ENCODE assay signal across 8 cellular contexts in the genomic region with DNA sequence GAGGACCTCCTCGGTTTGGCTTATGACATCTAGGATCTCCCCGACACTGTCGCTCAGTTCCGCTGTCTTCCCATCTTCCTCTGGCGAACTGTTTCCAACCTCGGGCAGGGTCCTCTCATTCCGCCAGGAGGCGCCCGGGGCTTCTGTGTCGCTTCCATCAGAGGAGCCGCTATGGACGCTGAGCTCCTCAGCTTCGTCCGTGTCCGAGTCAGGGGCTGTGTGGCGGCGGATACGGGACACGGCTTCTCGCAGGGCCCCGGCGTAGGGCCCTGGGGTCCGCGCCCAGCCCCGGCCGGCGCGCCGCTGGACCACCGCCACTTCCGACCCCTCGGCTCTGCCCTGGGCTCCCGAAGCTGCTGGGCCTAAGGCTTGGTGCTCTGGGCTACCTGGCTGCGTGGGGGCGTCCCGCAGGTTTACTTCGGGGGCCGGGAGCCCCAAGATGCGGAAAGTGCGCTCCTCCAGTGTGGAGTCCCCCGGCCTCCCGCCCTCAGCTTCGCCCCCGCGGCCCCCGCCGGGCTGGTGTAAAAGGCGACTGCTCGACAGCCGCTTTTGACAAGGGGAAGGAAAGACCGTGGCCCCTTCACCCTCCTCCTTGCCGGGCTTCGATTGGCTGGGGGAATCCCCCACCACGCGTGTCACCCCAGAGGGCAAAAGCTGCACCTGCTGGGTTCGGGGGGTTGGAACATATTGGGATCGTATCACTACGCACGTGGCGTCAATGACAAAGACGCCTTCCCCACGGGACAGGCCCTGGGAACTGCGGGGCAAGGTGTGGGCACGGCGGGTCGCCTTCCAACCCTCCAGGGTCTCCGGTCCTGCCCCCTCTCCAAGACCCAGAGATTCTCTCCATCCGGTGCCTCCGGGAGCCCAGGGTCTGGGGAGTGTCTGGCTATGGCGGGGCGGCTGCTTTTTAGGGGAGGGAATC. TPM values are rescaled to one million over a fixed set of nuclear protein-coding genes. Genes with fewer than 3 reads are reported as not detected.
DNase-seq lines count a peak whose midpoint lies in the region; TF ChIP-seq lines count a peak whose summit lies in the region.

No MANE protein-coding gene starts in this region.

- H3K27me3 ChIP-seq in esophagus squamous epithelium (peaks cover 0 to 100% (median 7%) of the 10 kb centered on the region in 4 donors), mucosa of rectum (ENCODE audit: control insufficient read depth in 2 of 2, insufficient read depth in 2 of 2, low read length in 2 of 2) (peaks cover 33 to 44% of the 10 kb centered on the region in 2 donors)

- H3K36me3 ChIP-seq in esophagus squamous epithelium (peaks cover 8 to 18% (median 9%) of the 10 kb centered on the region in 3 donors), mucosa of rectum (ENCODE audit: control insufficient read depth in 2 of 2, insufficient read depth in 2 of 2, low read length in 2 of 2) (peaks cover 5 to 7% of the 10 kb centered on the region in 2 donors)

- H3K9ac ChIP-seq in mucosa of rectum (ENCODE audit: low read depth in 1 of 2, low read length in 2 of 2) = peak overlapping the region in 1 of 2 donors; percentile 35

- DNase-seq in activated T-cell treated with anti-CD3 and anti-CD28 coated beads for 1 hour (ENCODE audit: low read depth) (peak; percentile 60), activated T-cell treated with anti-CD3 and anti-CD28 coated beads for 4 hours (no peak), NCI-H510A treated with DMSO at 0.1 percent for 48 hours (lab: John Stamatoyannopoulos, UW) (peak; percentile 73), esophagus squamous epithelium (lab: John Stamatoyannopoulos, UW) (no peak), superior temporal gyrus (ENCODE audit: extremely low spot score) (peak; percentile 84), COLO829 (ENCODE audit: low spot score) (no peak)
- peak; percentile 66 for DNase-seq in activated CD8-positive, alpha-beta memory T cell treated with anti-CD3 and anti-CD28 coated beads, Interleukin-2, amount 50 U/mL, for 4 hours

- H3K27ac ChIP-seq in esophagus squamous epithelium = no peak overlapping the region
- no peak overlapping the region for H3K27ac ChIP-seq in mucosa of rectum (ENCODE audit: low read depth in 2 of 2, low read length in 2 of 2)

- no peaks in the 10 kb centered on the region for H3K9me3 ChIP-seq in esophagus squamous epithelium
- no peaks in the 10 kb centered on the region for H3K9me3 ChIP-seq in mucosa of rectum (ENCODE audit: control insufficient read depth in 2 of 2, low read length in 2 of 2)

- WGBS in esophagus squamous epithelium, 2 donors = 8 to 13% methylated on average over 10 to 14 of the region's 71 CpGs

- intact Hi-C loops in esophagus squamous epithelium (cut with DNase I) = no loop called here

- TF ChIP-seq POLR2A in esophagus squamous epithelium (IDR thresholded peaks at IDR 0.05) = no peak

- peak; percentile 55 to 71 (median 66) for TF ChIP-seq CTCF in esophagus squamous epithelium (IDR thresholded peaks at IDR 0.05)

- H3K4me3 ChIP-seq in esophagus squamous epithelium (peak overlapping the region; percentile 27 to 66 (median 42)), mucosa of rectum (ENCODE audit: low read length in 2 of 2) (peak overlapping the region; percentile 20 to 60)

- H3K4me1 ChIP-seq in esophagus squamous epithelium (peaks cover 32 to 55% (median 35%) of the 10 kb centered on the region in 3 donors), mucosa of rectum (ENCODE audit: control insufficient read depth in 2 of 2, insufficient read depth in 2 of 2, low read length in 2 of 2) (peaks cover 27 to 30% of the 10 kb centered on the region in 2 donors)

RNA-seq across cellular contexts. Expression of gene DDN, which starts 2.1 kb away (rescaled TPM):
- total RNA-seq in esophagus squamous epithelium = under 1 TPM; 0.19 to 0.40 (median 0.26) TPM

RNA-seq across cellular contexts. Expression of gene WNT1, which starts 18.9 kb away (rescaled TPM):
- total RNA-seq in esophagus squamous epithelium = under 1 TPM in 1 of 4 donors, not detected in 3; 0.41 TPM

RNA-seq across cellular contexts. Expression of gene PRKAG1, which starts 21.5 kb away (rescaled TPM):
- total RNA-seq in esophagus squamous epithelium = 10 to 100 TPM; 31.9 to 58.6 (median 47.8) TPM

RNA-seq across cellular contexts. Expression of gene WNT10B, which starts 25.5 kb away (rescaled TPM):
- 1 to 10 TPM in 1 of 4 donors, under 1 TPM in 3; 0.19 to 6.3 (median 0.61) TPM for total RNA-seq in esophagus squamous epithelium

RNA-seq across cellular contexts. Expression of gene ARF3, which starts 39.8 kb away (rescaled TPM):
- total RNA-seq in esophagus squamous epithelium = 10 to 100 TPM; 52.2 to 76.2 (median 61.6) TPM

Comparison
In these comparisons a context has a peak if more than half of its experiments do, and no peak if none do; other contexts are left out.
1. DNase-seq: peak in activated T-cell treated with anti-CD3 and anti-CD28 coated beads for 1 hour (single experiment), NCI-H510A treated with DMSO at 0.1 percent for 48 hours (single experiment), activated CD8-positive, alpha-beta memory T cell treated with anti-CD3 and anti-CD28 coated beads, Interleukin-2, amount 50 U/mL, for 4 hours (single experiment) and superior temporal gyrus (single experiment); none in activated T-cell treated with anti-CD3 and anti-CD28 coated beads for 4 hours (single experiment), esophagus squamous epithelium (single experiment) and COLO829 (single experiment).